19 cellular contexts compared by ENCODE assay signal in the genomic region with DNA sequence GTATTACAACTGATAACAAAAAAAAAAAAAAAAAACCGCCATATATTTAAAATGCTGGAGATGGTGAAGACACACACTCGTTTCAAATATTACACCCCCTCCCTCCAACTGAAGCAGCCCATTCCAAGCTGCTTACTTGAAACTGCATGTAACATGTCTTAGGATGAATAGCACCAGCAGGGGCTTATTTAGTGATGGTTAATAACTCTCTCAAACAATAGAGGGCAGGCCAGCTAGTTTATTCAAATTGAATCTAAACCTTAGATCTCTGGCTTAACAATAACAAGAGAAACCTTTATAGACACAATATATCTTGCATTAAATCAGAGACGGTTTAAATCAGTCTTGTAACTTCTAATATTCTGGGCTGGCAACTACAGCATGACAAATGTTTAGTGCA. TPM values are rescaled to one million over a fixed set of nuclear protein-coding genes. Genes with fewer than 3 reads are reported as not detected.
DNase-seq lines count a peak whose midpoint lies in the region; ATAC-seq, FAIRE-seq and TF ChIP-seq lines count a peak whose summit lies in the region.
"Had no signal": no experiment of that assay in that cellular context is flagged by ENCODE, and none has a peak within 500 bp of the region (broad histone marks: within the 10 kb centered on the region; RNA-seq: fewer than 3 reads in every experiment).

No MANE protein-coding gene starts in this region.

- H3K4me1 Mint-ChIP-seq in CD8-positive, alpha-beta T cell (ENCODE audit: low read depth), result peaks cover 24% of the 10 kb centered on the region
- peaks cover 24% of the 10 kb centered on the region for H3K4me1 Mint-ChIP-seq in T-helper 17 cell

- intact Hi-C loops in CD8-positive, alpha-beta T cell (cut with DNase I, micrococcal nuclease), result no loop called here

- no peaks in the 10 kb centered on the region for H3K4me1 ChIP-seq in CD8-positive, alpha-beta T cell (ENCODE audit: insufficient read depth, low read length)
- no peaks in the 10 kb centered on the region for H3K4me1 ChIP-seq in hepatocyte (ENCODE audit: insufficient read depth)

- peak; percentile 86 for FAIRE-seq in HTR-8/SVneo (lab: Jason Lieb, UNC)

- H3K4me3 Mint-ChIP-seq in CD8-positive, alpha-beta T cell, result no peak overlapping the region
- H3K4me3 Mint-ChIP-seq in T-helper 17 cell, result no peak overlapping the region
- H3K4me3 Mint-ChIP-seq: activated naive CD8-positive, alpha-beta T cell treated with anti-CD3 and anti-CD28 coated beads, Interleukin-2, amount 50 U/mL, for 24 hours; CD4-positive, CD25-positive, alpha-beta regulatory T cell had no signal

- no peaks in the 10 kb centered on the region for H3K27me3 ChIP-seq in CD8-positive, alpha-beta T cell (ENCODE audit: insufficient read depth, low read length)
- no peaks in the 10 kb centered on the region for H3K27me3 ChIP-seq in hepatocyte

- no peak for DNase-seq in CD8-positive, alpha-beta T cell
- DNase-seq in HTR-8/SVneo (ENCODE audit: insufficient read length, low spot score) (no peak), T-helper 17 cell (no peak), hepatocyte (ENCODE audit: low spot score) (no peak), cerebellar cortex (ENCODE audit: low spot score) (no peak), DMS79 (lab: John Stamatoyannopoulos, UW) (no peak), NCI-H1092 (lab: John Stamatoyannopoulos, UW) (no peak)
- DNase-seq: activated CD4-positive, alpha-beta T cell treated with anti-CD3 and anti-CD28 coated beads for 48 hours; activated naive CD8-positive, alpha-beta T cell treated with anti-CD3 and anti-CD28 coated beads, Interleukin-2, amount 50 U/mL, for 24 hours; activated T-cell treated with anti-CD3 and anti-CD28 coated beads, Interleukin-2, amount 50 U/mL, for 48 hours; NCI-H2107; NCI-H748 treated with DMSO at 0.1 percent for 48 hours; psoas muscle; SHP77 treated with DMSO at 0.1 percent for 48 hours; T1000 had no signal

- peaks cover 5% of the 10 kb centered on the region for H4K20me1 ChIP-seq in hepatocyte (ENCODE audit: insufficient read depth, poor library complexity, severe bottlenecking)

- H3K9me2 ChIP-seq in hepatocyte (replicated peaks; ENCODE audit: insufficient read depth), result no peaks in the 10 kb centered on the region

- no peaks in the 10 kb centered on the region for H3K9me3 ChIP-seq in CD8-positive, alpha-beta T cell (ENCODE audit: low read length)
- H3K9me3 ChIP-seq in T-helper 17 cell (ENCODE audit: control insufficient read depth, low read length, poor library complexity, severe bottlenecking) (no peaks in the 10 kb centered on the region), hepatocyte (ENCODE audit: low read depth) (no peaks in the 10 kb centered on the region)
- H3K9me3 ChIP-seq: psoas muscle had no signal

- peaks cover 15% of the 10 kb centered on the region for H3K79me2 ChIP-seq in hepatocyte

- WGBS in hepatocyte (ENCODE audit: low lambda C conversion rate, missing lambda C conversion rate), result 73% methylated on average over 3 of the region's 3 CpGs

- no peak overlapping the region for H3K27ac Mint-ChIP-seq in CD8-positive, alpha-beta T cell
- peak overlapping the region; percentile 75 for H3K27ac Mint-ChIP-seq in T-helper 17 cell
- H3K27ac Mint-ChIP-seq: activated naive CD8-positive, alpha-beta T cell treated with anti-CD3 and anti-CD28 coated beads, Interleukin-2, amount 50 U/mL, for 24 hours had no signal

- ATAC-seq in CD8-positive, alpha-beta T cell, result peak; percentile 61
- ATAC-seq in T-helper 17 cell (peak; percentile 53), HG03139 (IDR thresholded peaks at IDR 0.05; ENCODE audit: unreplicated experiment) (no peak)
- ATAC-seq: activated naive CD8-positive, alpha-beta T cell treated with anti-CD3 and anti-CD28 coated beads, Interleukin-2, amount 50 U/mL, for 24 hours; left lobe of liver had no signal

- CTCF ChIA-PET in CD8-positive, alpha-beta T cell (lab: Charles Lee), result interaction anchor here (1.2 to 4.4 kb wide), 3 partner anchors 19 to 115 kb away, joined by 5 to 18 read pairs (median 10); a partner anchor contains a TSS

- POLR2A ChIA-PET in CD8-positive, alpha-beta T cell (lab: Charles Lee), result no interaction called here

- no peak overlapping the region for H3K4me3 ChIP-seq in CD8-positive, alpha-beta T cell (ENCODE audit: low read depth, low read length)
- no peak overlapping the region for H3K4me3 ChIP-seq in hepatocyte
- H3K4me3 ChIP-seq: psoas muscle had no signal

- H3K27me3 Mint-ChIP-seq in CD8-positive, alpha-beta T cell (ENCODE audit: low read depth), result no peaks in the 10 kb centered on the region
- no peaks in the 10 kb centered on the region for H3K27me3 Mint-ChIP-seq in T-helper 17 cell
- H3K27me3 Mint-ChIP-seq: activated naive CD8-positive, alpha-beta T cell treated with anti-CD3 and anti-CD28 coated beads, Interleukin-2, amount 50 U/mL, for 24 hours; CD4-positive, CD25-positive, alpha-beta regulatory T cell had no signal

- H3K27ac ChIP-seq in CD8-positive, alpha-beta T cell (ENCODE audit: low read depth, low read length), result no peak overlapping the region
- H3K27ac ChIP-seq in hepatocyte, result no peak overlapping the region

- no peak for TF ChIP-seq CTCF in CD8-positive, alpha-beta T cell (IDR thresholded peaks at IDR 0.05)
- peak; percentile 12 for TF ChIP-seq CTCF in hepatocyte (IDR thresholded peaks at IDR 0.05; ENCODE audit: poor library complexity)

- H3K4me2 ChIP-seq in hepatocyte, result no peak overlapping the region

- peaks cover 55% of the 10 kb centered on the region for H3K36me3 Mint-ChIP-seq in CD8-positive, alpha-beta T cell
- H3K36me3 Mint-ChIP-seq in T-helper 17 cell (ENCODE audit: low read depth), result peaks cover 10% of the 10 kb centered on the region

- H3K9me3 Mint-ChIP-seq in CD8-positive, alpha-beta T cell, result no peaks in the 10 kb centered on the region
- H3K9me3 Mint-ChIP-seq: activated naive CD8-positive, alpha-beta T cell treated with anti-CD3 and anti-CD28 coated beads, Interleukin-2, amount 50 U/mL, for 24 hours; CD4-positive, CD25-positive, alpha-beta regulatory T cell had no signal

- peaks cover 45% of the 10 kb centered on the region for H3K36me3 ChIP-seq in CD8-positive, alpha-beta T cell (ENCODE audit: insufficient read depth, low read length)
- no peaks in the 10 kb centered on the region for H3K36me3 ChIP-seq in hepatocyte (replicated peaks; ENCODE audit: insufficient read depth, low read depth)

- no peak overlapping the region for H2AFZ ChIP-seq in hepatocyte

RNA-seq across cellular contexts. Expression of a gene that starts 9.3 kb away (rescaled TPM):
- not detected for total RNA-seq in CD8-positive, alpha-beta T cell
- total RNA-seq in T-helper 17 cell, result not detected
- total RNA-seq in hepatocyte, result 5.7 and 6.6 TPM in 2 replicates
- polyA plus RNA-seq in hepatocyte, result 8.3 and 13.5 TPM in 2 replicates
- total RNA-seq: CD4-positive, CD25-positive, alpha-beta regulatory T cell had no signal
- polyA plus RNA-seq: CD4-positive, CD25-positive, alpha-beta regulatory T cell had no signal

RNA-seq across cellular contexts. Expression of a gene that starts 14.3 kb away (rescaled TPM):
- 100 to 1,000 TPM; 201 to 204 TPM for total RNA-seq in CD8-positive, alpha-beta T cell
- total RNA-seq in T-helper 17 cell (100 to 1,000 TPM in 1 of 2 donors, 10 to 100 TPM in 1; 88.5 to 103 TPM), hepatocyte (34.7 and 42.7 TPM in 2 replicates)
- polyA plus RNA-seq in hepatocyte, result 33.8 and 49.4 TPM in 2 replicates

RNA-seq across cellular contexts. Expression of a gene that starts 50.8 kb away (rescaled TPM):
- not detected for total RNA-seq in CD8-positive, alpha-beta T cell
- total RNA-seq in T-helper 17 cell (not detected), hepatocyte (0.48 and 2.2 TPM in 2 replicates)
- 0.57 and 0.77 TPM in 2 replicates for polyA plus RNA-seq in hepatocyte
- total RNA-seq: CD4-positive, CD25-positive, alpha-beta regulatory T cell; G401; left lobe of liver; psoas muscle had no signal
